Comparison of ENCODE assay signal across 13 cellular contexts in the genomic region with DNA sequence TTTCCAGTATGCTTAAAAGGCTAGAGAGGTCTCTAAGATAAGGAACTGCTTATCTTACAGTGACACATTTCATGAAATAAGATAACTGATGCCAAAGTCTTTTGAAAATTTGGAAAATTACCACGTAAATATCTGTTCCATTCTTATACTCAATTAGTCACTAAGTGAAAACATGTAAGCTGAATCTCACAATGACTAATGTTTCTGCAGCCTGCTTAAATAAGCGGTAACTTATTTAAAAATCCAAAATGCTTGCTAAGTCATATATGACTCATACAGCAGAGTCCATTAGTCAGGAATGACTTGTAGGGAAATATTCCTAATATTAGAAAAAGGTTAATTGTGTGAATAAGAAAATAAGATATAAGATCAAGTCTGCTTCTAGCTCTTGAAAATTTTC. TPM values are rescaled to one million over a fixed set of nuclear protein-coding genes. Genes with fewer than 3 reads are reported as not detected.
DNase-seq lines count a peak whose midpoint lies in the region; ATAC-seq and TF ChIP-seq lines count a peak whose summit lies in the region.
"Had no signal": no experiment of that assay in that cellular context is flagged by ENCODE, and none has a peak within 500 bp of the region (broad histone marks: within the 10 kb centered on the region; RNA-seq: fewer than 3 reads in every experiment).

No MANE protein-coding gene starts in this region.

- no peak for TF ChIP-seq EP300 in sigmoid colon (IDR thresholded peaks at IDR 0.05)
- TF ChIP-seq EP300 in suprapubic skin (IDR thresholded peaks at IDR 0.05) = no peak

- CTCF ChIA-PET in AG04449 (lab: Yijun Ruan, JAX) (interaction anchor here (0.9 to 6.5 kb wide), 4 partner anchors 227 to 456 kb away, joined by 3 to 164 read pairs (median 6); no protein-coding TSS in a partner anchor), RWPE1 (lab: Yijun Ruan, JAX) (no interaction called here)

- H3K4me1 ChIP-seq in GM23248 (ENCODE audit: insufficient read depth) = peaks cover 16% of the 10 kb centered on the region
- no peaks in the 10 kb centered on the region for H3K4me1 ChIP-seq in sigmoid colon
- no peaks in the 10 kb centered on the region for H3K4me1 ChIP-seq in suprapubic skin
- H3K4me1 ChIP-seq: BE2C had no signal

- no peak overlapping the region for H2AFZ ChIP-seq in GM23248

- H3K9me2 ChIP-seq in GM23248 (ENCODE audit: insufficient read depth) = no peaks in the 10 kb centered on the region

- H3K36me3 ChIP-seq in GM23248 (ENCODE audit: low read depth) = no peaks in the 10 kb centered on the region
- H3K36me3 ChIP-seq in sigmoid colon = no peaks in the 10 kb centered on the region
- H3K36me3 ChIP-seq in suprapubic skin = no peaks in the 10 kb centered on the region
- H3K36me3 ChIP-seq: BE2C, tibial nerve had no signal

- H4K20me1 ChIP-seq in GM23248 (ENCODE audit: insufficient read depth) = no peaks in the 10 kb centered on the region

- intact Hi-C loops in sigmoid colon (cut with DNase I) = no loop called here

- H3K79me2 ChIP-seq in GM23248 (ENCODE audit: insufficient read depth) = no peaks in the 10 kb centered on the region

- no peak for ATAC-seq in HG03097 (IDR thresholded peaks at IDR 0.05; ENCODE audit: low FRiP score, unreplicated experiment)
- ATAC-seq: WTC11 had no signal

- 0 to 2% methylated on average over 2 of the region's 2 CpGs for WGBS in GM23248 (ENCODE audit: low coverage in 1 of 2, low lambda C conversion rate in 2 of 2, missing lambda C conversion rate in 2 of 2), 2 experiments
- 88 to 89% methylated on average over 2 of the region's 2 CpGs for WGBS in sigmoid colon, 2 donors
- 52% methylated on average over 2 of the region's 2 CpGs for WGBS in suprapubic skin

- DNase-seq in AG04449 (ENCODE audit: low read depth, low spot score) (peak; percentile 74), GM23248 (peak; percentile 94), RWPE1 (ENCODE audit: low spot score) (peak; percentile 75), foreskin fibroblast (peak; percentile 75 to 86), SKM-1 (lab: John Stamatoyannopoulos, UW; ENCODE audit: unreplicated experiment) (no peak), sigmoid colon (no peak), suprapubic skin (ENCODE audit: low spot score in 2 of 2) (no peak)
- DNase-seq: BE2C; naive B cell; stimulated activated CD4-positive, alpha-beta T cell treated with anti-CD3 and anti-CD28 coated beads, Interleukin-4, amount 100 ng/mL, for 4 hours had no signal

- peaks cover 4% of the 10 kb centered on the region; the same call in 1 of the 2 replicates for H3F3A ChIP-seq in GM23248 (ENCODE audit: insufficient read depth)

- POLR2A ChIA-PET in AG04449 (lab: Yijun Ruan, JAX) = interaction anchor here (0.6 to 0.8 kb wide), 2 partner anchors 215 to 459 kb away, joined by 3 read pairs; no protein-coding TSS in a partner anchor
- POLR2A ChIA-PET in RWPE1 (lab: Yijun Ruan, JAX; ENCODE audit: low non-redundant PET) = no interaction called here

- H3K4me2 ChIP-seq in GM23248 (ENCODE audit: unreplicated experiment) = peak overlapping the region; percentile 57

- no peak for TF ChIP-seq POLR2A in sigmoid colon (IDR thresholded peaks at IDR 0.05)
- no peak for TF ChIP-seq POLR2A in suprapubic skin (IDR thresholded peaks at IDR 0.05)

- H3K4me3 ChIP-seq in AG04449 (ENCODE audit: low read depth, low read length) = no peak overlapping the region
- no peak overlapping the region for H3K4me3 ChIP-seq in GM23248
- no peak overlapping the region for H3K4me3 ChIP-seq in foreskin fibroblast (ENCODE audit: low read depth in 1 of 2, low read length in 2 of 2)
- no peak overlapping the region for H3K4me3 ChIP-seq in sigmoid colon
- no peak overlapping the region for H3K4me3 ChIP-seq in suprapubic skin
- H3K4me3 ChIP-seq: tibial nerve had no signal

- no peaks in the 10 kb centered on the region for H3K27me3 ChIP-seq in GM23248 (replicated peaks; ENCODE audit: insufficient read depth)
- H3K27me3 ChIP-seq in sigmoid colon = no peaks in the 10 kb centered on the region
- H3K27me3 ChIP-seq in suprapubic skin = no peaks in the 10 kb centered on the region
- H3K27me3 ChIP-seq: BE2C, tibial nerve had no signal

- in situ Hi-C loops in GM23248 (cut with MboI) = no loop called here

- no peak overlapping the region for H3K9ac ChIP-seq in GM23248

- TF ChIP-seq CTCF in AG04449 (IDR thresholded peaks at IDR 0.05; ENCODE audit: insufficient read depth, low read length, missing control alignments) (no peak), RWPE1 (conservative IDR thresholded peaks at IDR 0.05; ENCODE audit: low read depth) (no peak), foreskin fibroblast (IDR thresholded peaks at IDR 0.05; ENCODE audit: low read depth, low read length) (no peak), sigmoid colon (IDR thresholded peaks at IDR 0.05) (no peak), suprapubic skin (IDR thresholded peaks at IDR 0.05) (no peak)

- no peaks in the 10 kb centered on the region for H3K9me3 ChIP-seq in GM23248 (ENCODE audit: low read depth)
- no peaks in the 10 kb centered on the region for H3K9me3 ChIP-seq in sigmoid colon
- no peaks in the 10 kb centered on the region for H3K9me3 ChIP-seq in suprapubic skin
- H3K9me3 ChIP-seq: BE2C, tibial nerve had no signal

- peak overlapping the region; percentile 44 for H3K27ac ChIP-seq in GM23248
- H3K27ac ChIP-seq in RWPE1 = no peak overlapping the region
- no peak overlapping the region for H3K27ac ChIP-seq in sigmoid colon
- H3K27ac ChIP-seq in suprapubic skin = no peak overlapping the region
- H3K27ac ChIP-seq: tibial nerve had no signal

RNA-seq across cellular contexts. Expression of a gene that starts 27.8 kb away (rescaled TPM):
- not detected in 2 replicates for total RNA-seq in GM23248 (2014; rRNA removed; shearing (Covaris generic))
- polyA plus RNA-seq in GM23248 (2016; fragmentation: Nextera tagmentation; extraction: Ambion mirVana) (not detected in 2 replicates), sigmoid colon (under 1 TPM in 1 of 3 donors, not detected in 2; 0.12 TPM)
- total RNA-seq in sigmoid colon (not detected), suprapubic skin (under 1 TPM in 1 of 4 donors, not detected in 3; 0.30 TPM)
- total RNA-seq: tibial nerve had no signal

Comparison
In these comparisons a context has a peak if more than half of its experiments do, and no peak if none do; other contexts are left out.
1. DNase-seq: peak in AG04449 (single experiment), GM23248 (single experiment), RWPE1 (single experiment) and foreskin fibroblast (2 of 2); none in SKM-1 (single experiment), sigmoid colon (single experiment) and suprapubic skin (0 of 2).